22 cellular contexts compared by ENCODE assay signal in the genomic region with DNA sequence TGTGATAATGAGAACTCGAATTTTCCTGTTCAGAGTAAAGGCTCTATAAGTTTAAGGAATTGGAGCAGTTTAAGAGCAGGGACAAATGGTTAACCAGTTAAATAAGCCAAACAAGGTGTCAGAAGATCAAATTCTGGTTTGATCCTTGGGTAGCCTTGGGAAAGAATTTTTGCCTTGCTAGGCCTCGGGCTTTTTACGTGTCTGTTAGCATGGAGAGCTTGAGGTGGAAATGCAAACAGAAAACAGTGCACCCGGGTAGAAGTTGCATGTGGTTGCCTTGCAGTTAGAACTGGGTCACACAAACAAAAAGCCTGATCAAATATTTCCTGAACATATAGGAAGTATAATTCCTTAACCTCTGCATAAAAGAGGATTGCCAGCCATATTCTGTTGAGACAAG. TPM values are rescaled to one million over a fixed set of nuclear protein-coding genes. Genes with fewer than 3 reads are reported as not detected.
A peak's percentile ranks its signal among the peaks of the same experiment; 100 is the strongest.
DNase-seq lines count a peak whose midpoint lies in the region; ATAC-seq, FAIRE-seq and TF ChIP-seq lines count a peak whose summit lies in the region.
"Had no signal": no experiment of that assay in that cellular context is flagged by ENCODE, and none has a peak within 500 bp of the region (broad histone marks: within the 10 kb centered on the region; RNA-seq: fewer than 3 reads in every experiment).

No MANE protein-coding gene starts in this region.

- CTCF ChIA-PET in mammary epithelial cell (lab: Charles Lee; ENCODE audit: low non-redundant PET): no interaction called here
- CTCF ChIA-PET in HepG2 (lab: Yijun Ruan, JAX; ENCODE audit: low intra/inter-chr PET ratio, low total read pairs): no interaction called here
- CTCF ChIA-PET in activated naive CD4-positive, alpha-beta T cell treated with anti-CD3 and anti-CD28 coated beads, Interleukin-2, amount 10 ng/mL, durations not matched to agents 7 days and 5 days (lab: Charles Lee): no interaction called here

- H3K27ac ChIP-seq in right atrium auricular region (peak overlapping the region; percentile 38 to 51), mammary epithelial cell (ENCODE audit: insufficient read depth, low read depth, low read length) (peak overlapping the region; percentile 89), mesodermal cell (ENCODE audit: low read depth, low read length, severe bottlenecking) (peak overlapping the region; percentile 91), HepG2 (ENCODE audit: extremely low read length, insufficient read depth, low read length) (no peak overlapping the region)
- H3K27ac ChIP-seq: HL-60 had no signal

- dilution Hi-C loops in mammary epithelial cell (cut with HindIII; ENCODE audit: low sequenced_read_pairs): no loop called here

- DNase-seq in right atrium auricular region (ENCODE audit: low spot score) (no peak), Right ventricle myocardium superior (no peak), mammary epithelial cell (no peak), HepG2 (ENCODE audit: low spot score) (no peak), islet precursor cell (no peak)
- no peak for DNase-seq in activated naive CD4-positive, alpha-beta T cell treated with anti-CD3 and anti-CD28 coated beads, Interleukin-2, amount 10 ng/mL, durations not matched to agents 7 days and 5 days
- DNase-seq: activated CD8-positive, alpha-beta memory T cell treated with anti-CD3 and anti-CD28 coated beads, Interleukin-2, amount 50 U/mL, for 48 hours; activated naive CD4-positive, alpha-beta T cell; effector memory CD4-positive, alpha-beta T cell; KG1; mesendoderm; NCI-H1436; NCI-H2227 treated with DMSO at 0.1 percent for 48 hours; NK-92 treated with Interleukin-12 subunit alpha and Interleukin-12 subunit beta, amount 100 ng/mL, for 24 hours; SHP77 treated with DMSO at 0.1 percent for 48 hours had no signal

- H3K4me1 Mint-ChIP-seq in activated naive CD4-positive, alpha-beta T cell treated with anti-CD3 and anti-CD28 coated beads, Interleukin-2, amount 10 ng/mL, durations not matched to agents 7 days and 5 days: no peaks in the 10 kb centered on the region
- H3K4me1 Mint-ChIP-seq: stimulated activated effector memory CD8-positive, alpha-beta T cell treated with anti-CD3 and anti-CD28 coated beads, Interleukin-12 subunit alpha, Interleukin-12 subunit beta, amount 100 ng/mL, for 72 hours had no signal

- H3K36me3 ChIP-seq in right atrium auricular region (no peaks in the 10 kb centered on the region), mammary epithelial cell (ENCODE audit: insufficient read depth, low read length) (no peaks in the 10 kb centered on the region), mesodermal cell (ENCODE audit: control insufficient read depth, insufficient read depth, low read length) (no peaks in the 10 kb centered on the region), HepG2 (replicated peaks in 1 of 2; ENCODE audit: control insufficient read depth in 1 of 2, insufficient read depth in 2 of 2, low read length in 2 of 2) (no peaks in the 10 kb centered on the region)
- H3K36me3 ChIP-seq: sigmoid colon had no signal

- no peak for TF ChIP-seq CTCF in right atrium auricular region (IDR thresholded peaks at IDR 0.05)
- no peak for TF ChIP-seq CTCF in mammary epithelial cell (conservative IDR thresholded peaks at IDR 0.05 in 1 of 2, IDR thresholded peaks at IDR 0.05 in 1 of 2; ENCODE audit: extremely low read depth in 1 of 2, insufficient read depth in 1 of 2, low read depth in 1 of 2, low read length in 2 of 2)
- no peak for TF ChIP-seq CTCF in HepG2 (CRISPR knock-in tag; IDR thresholded peaks at IDR 0.05)

- H4K20me1 ChIP-seq in mammary epithelial cell (ENCODE audit: insufficient read depth, low read length) (no peaks in the 10 kb centered on the region), HepG2 (ENCODE audit: insufficient read depth, low read length) (no peaks in the 10 kb centered on the region)

- ATAC-seq in Right ventricle myocardium superior (ENCODE audit: poor library complexity) (no peak), HepG2 (no peak), HG03045 (IDR thresholded peaks at IDR 0.05; ENCODE audit: unreplicated experiment) (no peak)
- ATAC-seq: stimulated activated effector memory CD8-positive, alpha-beta T cell treated with anti-CD3 and anti-CD28 coated beads, Interleukin-12 subunit alpha, Interleukin-12 subunit beta, amount 100 ng/mL, for 72 hours had no signal

- BruUV-seq in mammary epithelial cell (replicated peaks; lab: Mats Ljungman, UMichigan): no TSS peak
- BruUV-seq in HepG2 (replicated peaks; lab: Mats Ljungman, UMichigan): no TSS peak

- H3K9ac ChIP-seq in mammary epithelial cell (ENCODE audit: insufficient read depth, low read length) (peak overlapping the region; percentile 34), HepG2 (ENCODE audit: insufficient read depth, low read depth, low read length) (no peak overlapping the region)

- no peaks in the 10 kb centered on the region for H3K27me3 ChIP-seq in right atrium auricular region
- no peaks in the 10 kb centered on the region for H3K27me3 ChIP-seq in mammary epithelial cell (ENCODE audit: insufficient read depth, low read length)
- H3K27me3 ChIP-seq in HepG2 (ENCODE audit: control insufficient read depth in 1 of 2, insufficient read depth in 2 of 2, low read length in 2 of 2): no peaks in the 10 kb centered on the region
- H3K27me3 ChIP-seq: sigmoid colon had no signal

- POLR2A ChIA-PET in HepG2 (lab: Yijun Ruan, JAX): no interaction called here

- in situ Hi-C loops in mammary epithelial cell (cut with MboI; ENCODE audit: low sequenced_read_pairs in 2 of 2) (no loop called here), HepG2 (cut with HindIII; ENCODE audit: extremely low pct_ligation_motif_present, low pct_unique_long_range_greater_than_20kb) (no loop called here)

- WGBS in mammary epithelial cell (ENCODE audit: low coverage, missing lambda C conversion rate): 97% methylated on average over 4 of the region's 4 CpGs
- 61 to 81% methylated on average over 3 to 4 of the region's 4 CpGs for WGBS in mesodermal cell (ENCODE audit: insufficient coverage in 2 of 2), 2 experiments
- WGBS in HepG2 (ENCODE audit: low lambda C conversion rate): 35% methylated on average over 4 of the region's 4 CpGs

- no peak for TF ChIP-seq RAD21 in HepG2 (CRISPR knock-in tag; IDR thresholded peaks at IDR 0.05)

- intact Hi-C loops in Right ventricle myocardium superior (cut with DNase I) (no loop called here), mammary epithelial cell (cut with micrococcal nuclease) (loop anchor here (5.0 kb wide), 1 partner anchor 121 kb away; no protein-coding TSS in a partner anchor), HepG2 (cut with micrococcal nuclease; ENCODE audit: unreplicated experiment) (no loop called here)

- H3K36me3 Mint-ChIP-seq in activated naive CD4-positive, alpha-beta T cell treated with anti-CD3 and anti-CD28 coated beads, Interleukin-2, amount 10 ng/mL, durations not matched to agents 7 days and 5 days: no peaks in the 10 kb centered on the region
- H3K36me3 Mint-ChIP-seq: stimulated activated effector memory CD8-positive, alpha-beta T cell treated with anti-CD3 and anti-CD28 coated beads, Interleukin-12 subunit alpha, Interleukin-12 subunit beta, amount 100 ng/mL, for 72 hours had no signal

- H3K9me3 Mint-ChIP-seq in activated naive CD4-positive, alpha-beta T cell treated with anti-CD3 and anti-CD28 coated beads, Interleukin-2, amount 10 ng/mL, durations not matched to agents 7 days and 5 days: no peaks in the 10 kb centered on the region
- H3K9me3 Mint-ChIP-seq: stimulated activated effector memory CD8-positive, alpha-beta T cell treated with anti-CD3 and anti-CD28 coated beads, Interleukin-12 subunit alpha, Interleukin-12 subunit beta, amount 100 ng/mL, for 72 hours; type B pancreatic cell had no signal

- peaks cover 0 to 33% of the 10 kb centered on the region in 2 donors for H3K4me1 ChIP-seq in right atrium auricular region
- peaks cover 46% of the 10 kb centered on the region for H3K4me1 ChIP-seq in mammary epithelial cell (ENCODE audit: insufficient read depth, low read length)
- peaks cover 23% of the 10 kb centered on the region for H3K4me1 ChIP-seq in mesodermal cell (ENCODE audit: control insufficient read depth, insufficient read depth, low read length, poor library complexity, severe bottlenecking)
- H3K4me1 ChIP-seq in HepG2 (ENCODE audit: insufficient read depth, low read length): peaks cover 30% of the 10 kb centered on the region

- H3K4me3 ChIP-seq in right atrium auricular region (no peak overlapping the region), mammary epithelial cell (replicated peaks in 1 of 3; ENCODE audit: insufficient read depth in 1 of 3, low read depth in 2 of 3, low read length in 3 of 3) (no peak overlapping the region), mesodermal cell (ENCODE audit: extremely low read depth, insufficient read depth, low read length, poor library complexity, severe bottlenecking) (no peak overlapping the region), HepG2 (replicated peaks in 1 of 3; ENCODE audit: insufficient read depth in 1 of 3, low read depth in 2 of 3, low read length in 3 of 3) (no peak overlapping the region)
- H3K4me3 ChIP-seq: sigmoid colon had no signal

- peaks cover 0 to 4% of the 10 kb centered on the region in 2 donors for H3K9me3 ChIP-seq in right atrium auricular region
- peaks cover 5% of the 10 kb centered on the region for H3K9me3 ChIP-seq in mammary epithelial cell (replicated peaks; ENCODE audit: insufficient read depth, low read length)
- H3K9me3 ChIP-seq in mesodermal cell (ENCODE audit: control insufficient read depth, low read length): peaks cover 8% of the 10 kb centered on the region
- peaks cover 4% of the 10 kb centered on the region; the same call in 1 of the 2 replicates for H3K9me3 ChIP-seq in HepG2 (ENCODE audit: low read length)
- H3K9me3 ChIP-seq: sigmoid colon had no signal

- H3K79me2 ChIP-seq in mammary epithelial cell (ENCODE audit: insufficient read depth, low read length): no peaks in the 10 kb centered on the region
- no peaks in the 10 kb centered on the region for H3K79me2 ChIP-seq in HepG2 (ENCODE audit: insufficient read depth, low read length)

- H2AFZ ChIP-seq in mammary epithelial cell (ENCODE audit: low read depth, low read length) (no peak overlapping the region), HepG2 (ENCODE audit: low read length) (no peak overlapping the region)

- H3K4me2 ChIP-seq in mammary epithelial cell (ENCODE audit: insufficient read depth, low read depth, low read length): no peak overlapping the region
- H3K4me2 ChIP-seq in HepG2 (ENCODE audit: low read depth, low read length): no peak overlapping the region

- H3K4me3 Mint-ChIP-seq in activated naive CD4-positive, alpha-beta T cell treated with anti-CD3 and anti-CD28 coated beads, Interleukin-2, amount 10 ng/mL, durations not matched to agents 7 days and 5 days: no peak overlapping the region
- H3K4me3 Mint-ChIP-seq: brain; stimulated activated effector memory CD8-positive, alpha-beta T cell treated with anti-CD3 and anti-CD28 coated beads, Interleukin-12 subunit alpha, Interleukin-12 subunit beta, amount 100 ng/mL, for 72 hours; type B pancreatic cell had no signal

- TF ChIP-seq POLR2A in HepG2 (IDR thresholded peaks at IDR 0.05; ENCODE audit: insufficient read depth in 1 of 2, low read depth in 2 of 2, low read length in 2 of 2): no peak

- H3K27me3 Mint-ChIP-seq in activated naive CD4-positive, alpha-beta T cell treated with anti-CD3 and anti-CD28 coated beads, Interleukin-2, amount 10 ng/mL, durations not matched to agents 7 days and 5 days: no peaks in the 10 kb centered on the region
- H3K27me3 Mint-ChIP-seq: type B pancreatic cell had no signal

- TF ChIP-seq EP300 in HepG2 (IDR thresholded peaks at IDR 0.05; ENCODE audit: low read depth in 2 of 2, low read length in 2 of 2) (no peak; a peak in 1 of 4 replicates), HepG2 (CRISPR knock-in tag; IDR thresholded peaks at IDR 0.05; ENCODE audit: borderline replicate concordance) (no peak)

- FAIRE-seq in HepG2 (lab: Jason Lieb, UNC): no peak

- no peak overlapping the region for H3K27ac Mint-ChIP-seq in activated naive CD4-positive, alpha-beta T cell treated with anti-CD3 and anti-CD28 coated beads, Interleukin-2, amount 10 ng/mL, durations not matched to agents 7 days and 5 days
- H3K27ac Mint-ChIP-seq: stimulated activated effector memory CD8-positive, alpha-beta T cell treated with anti-CD3 and anti-CD28 coated beads, Interleukin-12 subunit alpha, Interleukin-12 subunit beta, amount 100 ng/mL, for 72 hours had no signal

RNA-seq across cellular contexts. Expression of a gene that starts 58.3 kb away (rescaled TPM):
- total RNA-seq in right atrium auricular region (10 to 100 TPM; 33.1 to 56.6 TPM), Right ventricle myocardium superior (52.4 TPM), mammary epithelial cell (10 to 100 TPM; 42.2 to 45.2 TPM), HepG2 (2016; rRNA removed; fragmentation: Illumina TruSeq; extraction: Trizol) (2.4 and 2.5 TPM in 2 replicates)
- polyA plus RNA-seq in mammary epithelial cell (29.1 TPM), HepG2 (2011; rRNA removed) (5.1 and 6.3 TPM in 2 replicates)
- 93.5 TPM for polyA minus RNA-seq in mammary epithelial cell
- 39.8 TPM for polyA plus RNA-seq in mesodermal cell (2013, experiment 1 of 2)
- 32.0 TPM for polyA plus RNA-seq in mesodermal cell (2013, experiment 2 of 2)
- total RNA-seq in HepG2 (2016; cell fraction: cytosol; rRNA removed; fragmentation: Illumina TruSeq; extraction: Trizol; ENCODE audit: low read depth): 0.97 and 1.3 TPM in 2 replicates
- 2.5 and 2.7 TPM in 2 replicates for total RNA-seq in HepG2 (2016; cell fraction: insoluble cytoplasmic fraction; rRNA removed; fragmentation: Illumina TruSeq; extraction: Trizol)
- total RNA-seq in HepG2 (2016; cell fraction: membrane; rRNA removed; fragmentation: Illumina TruSeq; extraction: Trizol): 2.7 and 3.4 TPM in 2 replicates
- total RNA-seq in HepG2 (2016; cell fraction: nucleus; rRNA removed; fragmentation: Illumina TruSeq; extraction: Trizol): 2.6 and 4.1 TPM in 2 replicates
- polyA plus RNA-seq in HepG2 (2011; cell fraction: cytosol; rRNA removed): 2.9 and 3.5 TPM in 2 replicates
- polyA plus RNA-seq in HepG2 (2011; cell fraction: nucleus; rRNA removed): 7.6 and 9.1 TPM in 2 replicates
- polyA plus RNA-seq in HepG2 (2012): 8.9 and 11.8 TPM in 2 replicates
- 1.6 TPM in 2 replicates for polyA plus RNA-seq in HepG2 (2016; cell fraction: cytosol; fragmentation: Illumina TruSeq; extraction: Trizol; ENCODE audit: low read depth)
- 1.5 and 1.8 TPM in 2 replicates for polyA plus RNA-seq in HepG2 (2016; cell fraction: insoluble cytoplasmic fraction; fragmentation: Illumina TruSeq; extraction: Trizol; ENCODE audit: low read depth)
- polyA plus RNA-seq in HepG2 (2016; cell fraction: membrane; fragmentation: Illumina TruSeq; extraction: Trizol; ENCODE audit: low read depth): 2.1 and 2.3 TPM in 2 replicates
- polyA plus RNA-seq in HepG2 (2016; cell fraction: nucleus; fragmentation: Illumina TruSeq; extraction: Trizol; ENCODE audit: insufficient read depth, low read depth): 2.1 and 2.4 TPM in 2 replicates
- polyA minus RNA-seq in HepG2 (2011; rRNA and poly(A)+ RNA removed; ENCODE audit: low replicate concordance): 10.0 and 31.5 TPM in 2 replicates
- 7.6 and 13.8 TPM in 2 replicates for polyA minus RNA-seq in HepG2 (2011; cell fraction: cytosol; rRNA and poly(A)+ RNA removed)
- polyA minus RNA-seq in HepG2 (2011; cell fraction: nucleus; rRNA and poly(A)+ RNA removed): 28.8 and 31.8 TPM in 2 replicates

Comparison
In these comparisons a context has a peak if more than half of its experiments do, and no peak if none do; other contexts are left out.
1. RNA of a gene that starts 58.3 kb away (total RNA-seq): 33.1 to 56.6 TPM in right atrium auricular region, 52.4 TPM in Right ventricle myocardium superior (single experiment) and 42.2 to 45.2 TPM in mammary epithelial cell; 0.97 to 4.1 TPM in HepG2; every median in the first group is over 4 times any median in the second.